16 cellular contexts compared by ENCODE assay signal in the genomic region with DNA sequence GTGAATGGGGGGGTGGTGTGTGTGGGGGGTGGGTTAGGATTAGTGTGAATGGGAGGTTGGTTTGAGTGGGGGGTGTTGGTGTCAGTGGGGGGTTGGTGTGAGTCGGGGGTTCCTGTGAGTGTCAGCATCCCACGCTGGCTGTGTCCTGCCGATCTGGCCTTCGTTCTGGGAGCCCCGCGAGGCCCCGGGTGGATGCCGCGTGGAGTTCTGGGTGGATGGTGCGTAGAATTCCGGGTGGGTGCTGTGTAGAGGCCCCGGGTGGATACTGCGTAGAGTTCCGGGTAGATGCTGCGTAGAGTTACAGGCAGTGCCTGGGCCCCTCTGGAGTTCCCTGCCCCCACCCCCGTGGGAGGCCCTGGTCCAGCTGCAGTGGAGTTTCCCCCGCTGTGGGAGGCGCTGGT. TPM values are rescaled to one million over a fixed set of nuclear protein-coding genes. Genes with fewer than 3 reads are reported as not detected.
DNase-seq lines count a peak whose midpoint lies in the region; ATAC-seq, FAIRE-seq and TF ChIP-seq lines count a peak whose summit lies in the region.
"Had no signal": no experiment of that assay in that cellular context is flagged by ENCODE, and none has a peak within 500 bp of the region (broad histone marks: within the 10 kb centered on the region; RNA-seq: fewer than 3 reads in every experiment).

No MANE protein-coding gene starts in this region.

- TF ChIP-seq POLR2A in GM12878 (IDR thresholded peaks at IDR 0.05; ENCODE audit: low read depth, low read length) (no peak), GM12892 (IDR thresholded peaks at IDR 0.05; ENCODE audit: low read depth, low read length) (no peak)

- H3K27me3 Mint-ChIP-seq in osteocyte (ENCODE audit: unreplicated experiment): no peaks in the 10 kb centered on the region

- H3K4me3 Mint-ChIP-seq in osteocyte (ENCODE audit: unreplicated experiment): no peak overlapping the region

- TSS peak; percentile 56 for BruUV-seq in GM12878 (replicated peaks; lab: Mats Ljungman, UMichigan)

- TF ChIP-seq RAD21 in GM12878 (IDR thresholded peaks at IDR 0.05; ENCODE audit: insufficient read depth, low read depth, low read length): no peak

- H2AFZ ChIP-seq in GM12878 (ENCODE audit: control insufficient read depth, low read depth, low read length) (no peak overlapping the region), osteoblast (ENCODE audit: low read length) (no peak overlapping the region)
- H2AFZ ChIP-seq: PC-9 had no signal

- ATAC-seq in GM12878: no peak

- in situ Hi-C loops in GM12878 (cut with MboI): no loop called here

- H3K9me3 ChIP-seq in GM12878 (replicated peaks; ENCODE audit: control insufficient read depth, insufficient read depth, low read length): peaks cover 8% of the 10 kb centered on the region
- no peaks in the 10 kb centered on the region for H3K9me3 ChIP-seq in osteoblast (ENCODE audit: low read depth, low read length)
- H3K9me3 ChIP-seq in small intestine (ENCODE audit: control insufficient read depth, low read depth): no peaks in the 10 kb centered on the region

- no peak overlapping the region for H3K9ac ChIP-seq in GM12878 (ENCODE audit: control insufficient read depth, insufficient read depth, low read length)

- no peaks in the 10 kb centered on the region for H3K27me3 ChIP-seq in GM12878 (replicated peaks in 1 of 2; ENCODE audit: control insufficient read depth in 2 of 2, insufficient read depth in 2 of 2, low read length in 1 of 2)
- H3K27me3 ChIP-seq in osteoblast (ENCODE audit: insufficient read depth, low read length): no peaks in the 10 kb centered on the region
- H3K27me3 ChIP-seq in small intestine (ENCODE audit: control insufficient read depth in 2 of 2, insufficient read depth in 2 of 2, low read length in 2 of 2): no peaks in the 10 kb centered on the region

- DNase-seq in stimulated activated CD4-positive, alpha-beta T cell treated with anti-CD3 and anti-CD28 coated beads, Interleukin-4, amount 100 ng/mL, for 1 hour: peak; percentile 2
- no peak for DNase-seq in stimulated activated CD4-positive, alpha-beta T cell treated with anti-CD3 and anti-CD28 coated beads, Interleukin-12 subunit alpha, Interleukin-12 subunit beta, amount 100 ng/mL, for 4 hours
- DNase-seq in GM12878 (ENCODE audit: low read depth, low spot score): no peak
- peak; percentile 56 for DNase-seq in osteoblast (ENCODE audit: insufficient read length, low spot score, missing footprints)
- no peak for DNase-seq in osteocyte (ENCODE audit: extremely low spot score, unreplicated experiment)
- no peak for DNase-seq in GM12892 (ENCODE audit: insufficient read length)
- DNase-seq in small intestine: no peak
- DNase-seq: DMS 273 treated with DMSO at 0.1 percent for 48 hours, Karpas-422, MM.1S, NCI-H1105, NCI-H187, NCI-H446, PC-9, SHP77 treated with DMSO at 0.1 percent for 48 hours had no signal

- no peak overlapping the region for H3K27ac ChIP-seq in GM12878 (ENCODE audit: control insufficient read depth, insufficient read depth)
- no peak overlapping the region for H3K27ac ChIP-seq in osteoblast (ENCODE audit: low read depth, low read length)
- no peak overlapping the region for H3K27ac ChIP-seq in small intestine (ENCODE audit: low read depth in 1 of 2, low read length in 1 of 2)
- H3K27ac ChIP-seq: PC-9 had no signal

- SMC1A ChIA-PET in GM12878 (lab: Charles Lee; ENCODE audit: uncharacterized antibody, unreplicated experiment): no interaction called here

- CTCF ChIA-PET in GM12878 (lab: Yijun Ruan, JAX): interaction anchor here (0.6 to 1.6 kb wide), 3 partner anchors 26 to 462 kb away, joined by 3 to 6 read pairs (median 3); no protein-coding TSS in a partner anchor

- 61% methylated on average over 17 of the region's 18 CpGs for WGBS in GM12878 (ENCODE audit: insufficient coverage, insufficient replicate concordance, low lambda C conversion rate, missing lambda C conversion rate)
- WGBS in small intestine, 3 donors: 91 to 94% (median 91%) methylated on average over 18 of the region's 18 CpGs

- H3K4me1 ChIP-seq in GM12878 (ENCODE audit: control insufficient read depth, insufficient read depth, low read length): no peaks in the 10 kb centered on the region
- no peaks in the 10 kb centered on the region for H3K4me1 ChIP-seq in osteoblast (ENCODE audit: insufficient read depth, low read length)
- no peaks in the 10 kb centered on the region for H3K4me1 ChIP-seq in small intestine (ENCODE audit: control insufficient read depth in 2 of 2, insufficient read depth in 1 of 2, low read depth in 1 of 2, low read length in 1 of 2)

- H4K20me1 ChIP-seq in GM12878 (ENCODE audit: control insufficient read depth, insufficient read depth) (peaks cover 3% of the 10 kb centered on the region; the same call in 1 of the 2 replicates), osteoblast (ENCODE audit: insufficient read depth, low read length) (peaks cover 11% of the 10 kb centered on the region)

- H3K4me1 Mint-ChIP-seq in osteocyte (ENCODE audit: unreplicated experiment): no peaks in the 10 kb centered on the region

- no peak for FAIRE-seq in GM12878 (lab: Jason Lieb, UNC)
- FAIRE-seq in GM12892 (lab: Jason Lieb, UNC): no peak
- FAIRE-seq in small intestine (lab: Jason Lieb, UNC): no peak
- FAIRE-seq: H54 had no signal

- no peak overlapping the region for H3K4me2 ChIP-seq in GM12878 (ENCODE audit: control insufficient read depth, insufficient read depth)
- no peak overlapping the region for H3K4me2 ChIP-seq in osteoblast (ENCODE audit: insufficient read depth, low read length)
- H3K4me2 ChIP-seq: PC-9 had no signal

- no peaks in the 10 kb centered on the region for H3K9me3 Mint-ChIP-seq in osteocyte (ENCODE audit: unreplicated experiment)

- POLR2A ChIA-PET in GM12878 (lab: Charles Lee): no interaction called here

- no peaks in the 10 kb centered on the region for H3K79me2 ChIP-seq in GM12878 (ENCODE audit: control insufficient read depth, insufficient read depth, low read length)
- H3K79me2 ChIP-seq in osteoblast (ENCODE audit: insufficient read depth, low read length): no peaks in the 10 kb centered on the region

- intact Hi-C loops in GM12878 (cut with micrococcal nuclease; ENCODE audit: unreplicated experiment): loop anchor here (5.0 kb wide), 1 partner anchor 409 kb away; no protein-coding TSS in a partner anchor

- RAD21 ChIA-PET in GM12878 (lab: Charles Lee; ENCODE audit: unreplicated experiment): no interaction called here

- TF ChIP-seq CTCF in GM12878 (IDR thresholded peaks at IDR 0.05 in 2 of 3, conservative IDR thresholded peaks at IDR 0.05 in 1 of 3; ENCODE audit: control insufficient read depth in 2 of 3, extremely low read depth in 1 of 3, insufficient read depth in 1 of 3, low read depth in 3 of 3, low read length in 3 of 3) (no peak), osteoblast (IDR thresholded peaks at IDR 0.05; ENCODE audit: extremely low read depth, low read depth, low read length) (no peak), osteocyte (IDR thresholded peaks at IDR 0.05) (no peak)

- H3K36me3 Mint-ChIP-seq in osteocyte (ENCODE audit: unreplicated experiment): no peaks in the 10 kb centered on the region

- no peak overlapping the region for H3K27ac Mint-ChIP-seq in osteocyte (ENCODE audit: unreplicated experiment)

- no peak overlapping the region for H3K4me3 ChIP-seq in GM12878
- H3K4me3 ChIP-seq in osteoblast (ENCODE audit: insufficient read depth, low read length): no peak overlapping the region
- no peak overlapping the region for H3K4me3 ChIP-seq in small intestine (ENCODE audit: low read depth in 1 of 2, low read length in 2 of 2)
- H3K4me3 ChIP-seq: PC-9 had no signal

- TF ChIP-seq EP300 in GM12878 (IDR thresholded peaks at IDR 0.05; ENCODE audit: borderline replicate concordance in 1 of 2, control insufficient read depth in 1 of 2, low read depth in 2 of 2, low read length in 2 of 2): no peak

- H3K36me3 ChIP-seq in GM12878 (ENCODE audit: control insufficient read depth in 2 of 2, insufficient read depth in 2 of 2, low read length in 1 of 2): peaks cover 3 to 9% of the 10 kb centered on the region in 2 experiments
- peaks cover 13% of the 10 kb centered on the region for H3K36me3 ChIP-seq in osteoblast (ENCODE audit: insufficient read depth, low read length)
- H3K36me3 ChIP-seq in small intestine (ENCODE audit: control insufficient read depth in 2 of 2, insufficient read depth in 2 of 2, low read length in 2 of 2): peaks cover 3 to 7% of the 10 kb centered on the region in 2 donors

RNA-seq across cellular contexts. Expression of gene NOC4L, which starts 8.7 kb away (rescaled TPM):
- 7.8 and 8.6 TPM in 2 replicates for total RNA-seq in GM12878 (2013; cell fraction: nucleolus; rRNA removed)
- total RNA-seq in GM12878 (2014; rRNA removed): 22.6 and 32.0 TPM in 2 replicates
- total RNA-seq in GM12878 (2014; rRNA removed; fragmentation: Illumina TruSeq; extraction: Trizol): 4.7 and 7.4 TPM in 2 replicates
- total RNA-seq in GM12878 (2021): 45.2 and 45.3 TPM in 2 replicates
- polyA plus RNA-seq in GM12878 (2011; ENCODE audit: low read depth): 4.1 TPM
- polyA plus RNA-seq in GM12878 (2011; rRNA removed): 1.2 and 4.6 TPM in 2 replicates
- 8.2 and 9.6 TPM in 2 replicates for polyA plus RNA-seq in GM12878 (2011; cell fraction: cytosol; rRNA removed)
- 20.7 and 33.0 TPM in 2 replicates for polyA plus RNA-seq in GM12878 (2011; cell fraction: nucleus; rRNA removed)
- polyA plus RNA-seq in GM12878 (2012): 18.3 and 19.4 TPM in 2 replicates
- polyA plus RNA-seq in GM12878 (2014; fragmentation: Illumina TruSeq; extraction: Trizol): 2.7 and 7.9 TPM in 2 replicates
- 1 to 10 TPM in 1 of 2 experiments, under 1 TPM in 1; 0.72 to 3.7 TPM for polyA plus RNA-seq in GM12878 (2014; fragmentation: Nextera tagmentation; extraction: Ambion mirVana)
- 22.6 and 32.9 TPM in 2 replicates for polyA plus RNA-seq in GM12878 (2014; rRNA removed)
- 10 to 100 TPM; 65.0 to 68.2 TPM for polyA plus RNA-seq in GM12878 (2016; fragmentation: Nextera tagmentation; extraction: Ambion mirVana)
- 2.0 and 5.5 TPM in 2 replicates for polyA minus RNA-seq in GM12878 (2011; rRNA and poly(A)+ RNA removed)
- polyA minus RNA-seq in GM12878 (2011; cell fraction: cytosol; rRNA and poly(A)+ RNA removed): 9.8 and 12.6 TPM in 2 replicates
- 5.4 and 8.8 TPM in 2 replicates for polyA minus RNA-seq in GM12878 (2011; cell fraction: nucleus; rRNA and poly(A)+ RNA removed)
- 7.7 and 11.2 TPM in 2 replicates for total RNA-seq in osteoblast
- total RNA-seq in osteocyte: 21.4 and 22.0 TPM in 2 replicates
- polyA plus RNA-seq in GM12892 (2012; ENCODE audit: missing spikeins): 5.2 TPM
- polyA plus RNA-seq in small intestine: 10 to 100 TPM; 24.8 to 32.4 (median 30.3) TPM

RNA-seq across cellular contexts. Expression of gene DDX51, which starts 8.8 kb away (rescaled TPM):
- 42.9 and 51.7 TPM in 2 replicates for total RNA-seq in GM12878 (2013; cell fraction: nucleolus; rRNA removed)
- total RNA-seq in GM12878 (2014; rRNA removed) (12.9 and 16.2 TPM in 2 replicates), GM12878 (2014; rRNA removed; fragmentation: Illumina TruSeq; extraction: Trizol) (7.5 and 8.1 TPM in 2 replicates), GM12878 (2021) (27.7 and 29.1 TPM in 2 replicates), osteoblast (6.2 and 7.4 TPM in 2 replicates), osteocyte (17.7 and 19.3 TPM in 2 replicates)
- 8.2 TPM for polyA plus RNA-seq in GM12878 (2011; ENCODE audit: low read depth)
- polyA plus RNA-seq in GM12878 (2011; rRNA removed) (4.6 and 9.4 TPM in 2 replicates), GM12878 (2014; fragmentation: Illumina TruSeq; extraction: Trizol) (7.3 and 10.5 TPM in 2 replicates), GM12878 (2014; fragmentation: Nextera tagmentation; extraction: Ambion mirVana) (1 to 10 TPM in 1 of 2 experiments, under 1 TPM in 1; 0.97 to 1.6 TPM), GM12878 (2014; rRNA removed) (24.9 and 26.7 TPM in 2 replicates), GM12878 (2016; fragmentation: Nextera tagmentation; extraction: Ambion mirVana) (10 to 100 TPM in 1 of 2 experiments, 1 to 10 TPM in 1; 1.7 to 10.3 TPM), small intestine (10 to 100 TPM in 1 of 3 donors, 1 to 10 TPM in 2; 5.1 to 17.3 (median 7.0) TPM)
- polyA plus RNA-seq in GM12878 (2011; cell fraction: cytosol; rRNA removed): 10.0 and 18.0 TPM in 2 replicates
- 71.9 and 97.4 TPM in 2 replicates for polyA plus RNA-seq in GM12878 (2011; cell fraction: nucleus; rRNA removed)
- polyA plus RNA-seq in GM12878 (2012): 15.6 and 23.5 TPM in 2 replicates
- polyA minus RNA-seq in GM12878 (2011; rRNA and poly(A)+ RNA removed): 8.0 and 11.4 TPM in 2 replicates
- 6.0 and 6.7 TPM in 2 replicates for polyA minus RNA-seq in GM12878 (2011; cell fraction: cytosol; rRNA and poly(A)+ RNA removed)
- 17.3 and 29.9 TPM in 2 replicates for polyA minus RNA-seq in GM12878 (2011; cell fraction: nucleus; rRNA and poly(A)+ RNA removed)
- polyA plus RNA-seq in GM12892 (2012; ENCODE audit: missing spikeins): 11.2 TPM

Comparison
In these comparisons a context has a peak if more than half of its experiments do, and no peak if none do; other contexts are left out.
1. DNase-seq: peak in stimulated activated CD4-positive, alpha-beta T cell treated with anti-CD3 and anti-CD28 coated beads, Interleukin-4, amount 100 ng/mL, for 1 hour (single experiment) and osteoblast (single experiment); none in stimulated activated CD4-positive, alpha-beta T cell treated with anti-CD3 and anti-CD28 coated beads, Interleukin-12 subunit alpha, Interleukin-12 subunit beta, amount 100 ng/mL, for 4 hours (single experiment), GM12878 (single experiment), osteocyte (single experiment), GM12892 (single experiment) and small intestine (single experiment).